Comparison of ENCODE assay signal across 1 cellular context in the genomic region with DNA sequence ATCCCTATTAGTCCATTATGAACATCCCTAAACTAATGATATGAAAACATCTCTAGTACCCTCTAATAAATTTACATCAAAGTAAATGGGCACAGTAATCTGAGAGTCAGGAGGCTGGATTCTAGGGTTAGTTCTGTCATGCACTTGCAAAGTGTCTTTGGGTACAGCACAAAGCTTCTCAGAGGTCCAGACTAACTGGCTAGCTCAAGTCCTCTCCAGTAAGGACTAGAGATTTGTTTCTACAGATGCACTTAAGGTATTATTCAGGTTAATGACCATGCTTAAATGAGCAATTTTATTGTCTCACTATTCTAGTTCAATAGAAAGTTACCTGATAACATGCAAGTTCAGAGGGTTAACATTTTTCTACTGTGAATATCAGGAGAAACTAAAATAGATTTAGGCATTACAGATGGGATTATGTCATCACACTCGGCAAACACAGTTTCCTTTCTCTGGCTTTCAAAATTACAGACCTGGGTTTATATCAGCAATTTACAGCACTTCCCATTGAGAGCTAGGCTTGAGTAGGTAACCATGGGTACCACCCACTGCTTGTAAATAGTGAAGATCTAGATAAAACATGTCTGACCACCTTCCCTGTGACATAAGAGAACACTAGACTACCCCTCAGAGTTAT.
TF ChIP-seq lines count a peak whose summit lies in the region.

No MANE protein-coding gene starts in this region.

TF ChIP-seq in GM12878, 131 proteins besides CTCF, POLR2A, EP300 and RAD21 (continued from another document):
- TF ChIP-seq FOXM1 (IDR thresholded peaks at IDR 0.05; ENCODE audit: low read depth, low read length): no peak; the same call in 1 of the 2 replicates
- TF ChIP-seq TCF7 (IDR thresholded peaks at IDR 0.05; ENCODE audit: borderline replicate concordance): no peak
- TF ChIP-seq, protein P1, sequence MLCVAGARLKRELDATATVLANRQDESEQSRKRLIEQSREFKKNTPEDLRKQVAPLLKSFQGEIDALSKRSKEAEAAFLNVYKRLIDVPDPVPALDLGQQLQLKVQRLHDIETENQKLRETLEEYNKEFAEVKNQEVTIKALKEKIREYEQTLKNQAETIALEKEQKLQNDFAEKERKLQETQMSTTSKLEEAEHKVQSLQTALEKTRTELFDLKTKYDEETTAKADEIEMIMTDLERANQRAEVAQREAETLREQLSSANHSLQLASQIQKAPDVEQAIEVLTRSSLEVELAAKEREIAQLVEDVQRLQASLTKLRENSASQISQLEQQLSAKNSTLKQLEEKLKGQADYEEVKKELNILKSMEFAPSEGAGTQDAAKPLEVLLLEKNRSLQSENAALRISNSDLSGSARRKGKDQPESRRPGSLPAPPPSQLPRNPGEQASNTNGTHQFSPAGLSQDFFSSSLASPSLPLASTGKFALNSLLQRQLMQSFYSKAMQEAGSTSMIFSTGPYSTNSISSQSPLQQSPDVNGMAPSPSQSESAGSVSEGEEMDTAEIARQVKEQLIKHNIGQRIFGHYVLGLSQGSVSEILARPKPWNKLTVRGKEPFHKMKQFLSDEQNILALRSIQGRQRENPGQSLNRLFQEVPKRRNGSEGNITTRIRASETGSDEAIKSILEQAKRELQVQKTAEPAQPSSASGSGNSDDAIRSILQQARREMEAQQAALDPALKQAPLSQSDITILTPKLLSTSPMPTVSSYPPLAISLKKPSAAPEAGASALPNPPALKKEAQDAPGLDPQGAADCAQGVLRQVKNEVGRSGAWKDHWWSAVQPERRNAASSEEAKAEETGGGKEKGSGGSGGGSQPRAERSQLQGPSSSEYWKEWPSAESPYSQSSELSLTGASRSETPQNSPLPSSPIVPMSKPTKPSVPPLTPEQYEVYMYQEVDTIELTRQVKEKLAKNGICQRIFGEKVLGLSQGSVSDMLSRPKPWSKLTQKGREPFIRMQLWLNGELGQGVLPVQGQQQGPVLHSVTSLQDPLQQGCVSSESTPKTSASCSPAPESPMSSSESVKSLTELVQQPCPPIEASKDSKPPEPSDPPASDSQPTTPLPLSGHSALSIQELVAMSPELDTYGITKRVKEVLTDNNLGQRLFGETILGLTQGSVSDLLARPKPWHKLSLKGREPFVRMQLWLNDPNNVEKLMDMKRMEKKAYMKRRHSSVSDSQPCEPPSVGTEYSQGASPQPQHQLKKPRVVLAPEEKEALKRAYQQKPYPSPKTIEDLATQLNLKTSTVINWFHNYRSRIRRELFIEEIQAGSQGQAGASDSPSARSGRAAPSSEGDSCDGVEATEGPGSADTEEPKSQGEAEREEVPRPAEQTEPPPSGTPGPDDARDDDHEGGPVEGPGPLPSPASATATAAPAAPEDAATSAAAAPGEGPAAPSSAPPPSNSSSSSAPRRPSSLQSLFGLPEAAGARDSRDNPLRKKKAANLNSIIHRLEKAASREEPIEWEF (IDR thresholded peaks at IDR 0.05; ENCODE audit: insufficient replicate concordance, low read depth, low read length): no peak
- peak; percentile 32; the same call in 1 of the 2 replicates for TF ChIP-seq RUNX3 (IDR thresholded peaks at IDR 0.05; ENCODE audit: low read length)
- no peak for TF ChIP-seq SMARCA5 (IDR thresholded peaks at IDR 0.05)
- TF ChIP-seq MEF2A (IDR thresholded peaks at IDR 0.05; ENCODE audit: insufficient read depth, low read depth, low read length): no peak
- TF ChIP-seq BCL11A (IDR thresholded peaks at IDR 0.05; ENCODE audit: low read depth, low read length): no peak
- TF ChIP-seq ZNF207 (IDR thresholded peaks at IDR 0.05; ENCODE audit: borderline replicate concordance): no peak
- TF ChIP-seq, protein P2, sequence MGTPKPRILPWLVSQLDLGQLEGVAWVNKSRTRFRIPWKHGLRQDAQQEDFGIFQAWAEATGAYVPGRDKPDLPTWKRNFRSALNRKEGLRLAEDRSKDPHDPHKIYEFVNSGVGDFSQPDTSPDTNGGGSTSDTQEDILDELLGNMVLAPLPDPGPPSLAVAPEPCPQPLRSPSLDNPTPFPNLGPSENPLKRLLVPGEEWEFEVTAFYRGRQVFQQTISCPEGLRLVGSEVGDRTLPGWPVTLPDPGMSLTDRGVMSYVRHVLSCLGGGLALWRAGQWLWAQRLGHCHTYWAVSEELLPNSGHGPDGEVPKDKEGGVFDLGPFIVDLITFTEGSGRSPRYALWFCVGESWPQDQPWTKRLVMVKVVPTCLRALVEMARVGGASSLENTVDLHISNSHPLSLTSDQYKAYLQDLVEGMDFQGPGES (IDR thresholded peaks at IDR 0.05): no peak
- TF ChIP-seq YBX1 (IDR thresholded peaks at IDR 0.05): no peak
- TF ChIP-seq NFXL1 (IDR thresholded peaks at IDR 0.05; ENCODE audit: borderline replicate concordance): no peak
- TF ChIP-seq CHD4 (IDR thresholded peaks at IDR 0.05): no peak
- peak; percentile 36; the same call in 1 of the 2 replicates for TF ChIP-seq NFIC (IDR thresholded peaks at IDR 0.05; ENCODE audit: low read depth, low read length)
- no peak for TF ChIP-seq IKZF1 (conservative IDR thresholded peaks at IDR 0.05)
- TF ChIP-seq, protein P3, sequence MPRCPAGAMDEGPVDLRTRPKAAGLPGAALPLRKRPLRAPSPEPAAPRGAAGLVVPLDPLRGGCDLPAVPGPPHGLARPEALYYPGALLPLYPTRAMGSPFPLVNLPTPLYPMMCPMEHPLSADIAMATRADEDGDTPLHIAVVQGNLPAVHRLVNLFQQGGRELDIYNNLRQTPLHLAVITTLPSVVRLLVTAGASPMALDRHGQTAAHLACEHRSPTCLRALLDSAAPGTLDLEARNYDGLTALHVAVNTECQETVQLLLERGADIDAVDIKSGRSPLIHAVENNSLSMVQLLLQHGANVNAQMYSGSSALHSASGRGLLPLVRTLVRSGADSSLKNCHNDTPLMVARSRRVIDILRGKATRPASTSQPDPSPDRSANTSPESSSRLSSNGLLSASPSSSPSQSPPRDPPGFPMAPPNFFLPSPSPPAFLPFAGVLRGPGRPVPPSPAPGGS (IDR thresholded peaks at IDR 0.05; ENCODE audit: borderline replicate concordance, insufficient read depth, low read depth, low read length, poor library complexity, severe bottlenecking): no peak
- TF ChIP-seq ETV6 (conservative IDR thresholded peaks at IDR 0.05 in 1 of 2, IDR thresholded peaks at IDR 0.05 in 1 of 2; ENCODE audit: borderline replicate concordance in 1 of 2, low read depth in 1 of 2): peak in 1 of 2 experiments; percentile 47; a peak in 1 of 4 replicates
- no peak for TF ChIP-seq ZBED1 (IDR thresholded peaks at IDR 0.05; ENCODE audit: borderline replicate concordance)
- no peak for TF ChIP-seq NFYA (IDR thresholded peaks at IDR 0.05; ENCODE audit: borderline replicate concordance, low read depth, low read length)
- no peak for TF ChIP-seq CBX3 (IDR thresholded peaks at IDR 0.05; ENCODE audit: borderline replicate concordance, low read depth)
- no peak for TF ChIP-seq ESRRA (IDR thresholded peaks at IDR 0.05; ENCODE audit: low read length)
- no peak for TF ChIP-seq POLR2AphosphoS5 (IDR thresholded peaks at IDR 0.05; ENCODE audit: low read length)
- TF ChIP-seq ZNF217 (IDR thresholded peaks at IDR 0.05): no peak
- peak; percentile 71; the same call in 1 of the 2 replicates for TF ChIP-seq BMI1 (IDR thresholded peaks at IDR 0.05; ENCODE audit: borderline replicate concordance)
- TF ChIP-seq, protein P4, sequence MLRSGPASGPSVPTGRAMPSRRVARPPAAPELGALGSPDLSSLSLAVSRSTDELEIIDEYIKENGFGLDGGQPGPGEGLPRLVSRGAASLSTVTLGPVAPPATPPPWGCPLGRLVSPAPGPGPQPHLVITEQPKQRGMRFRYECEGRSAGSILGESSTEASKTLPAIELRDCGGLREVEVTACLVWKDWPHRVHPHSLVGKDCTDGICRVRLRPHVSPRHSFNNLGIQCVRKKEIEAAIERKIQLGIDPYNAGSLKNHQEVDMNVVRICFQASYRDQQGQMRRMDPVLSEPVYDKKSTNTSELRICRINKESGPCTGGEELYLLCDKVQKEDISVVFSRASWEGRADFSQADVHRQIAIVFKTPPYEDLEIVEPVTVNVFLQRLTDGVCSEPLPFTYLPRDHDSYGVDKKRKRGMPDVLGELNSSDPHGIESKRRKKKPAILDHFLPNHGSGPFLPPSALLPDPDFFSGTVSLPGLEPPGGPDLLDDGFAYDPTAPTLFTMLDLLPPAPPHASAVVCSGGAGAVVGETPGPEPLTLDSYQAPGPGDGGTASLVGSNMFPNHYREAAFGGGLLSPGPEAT (IDR thresholded peaks at IDR 0.05; ENCODE audit: low read depth): no peak
- TF ChIP-seq MTA2 (IDR thresholded peaks at IDR 0.05; ENCODE audit: low read depth): peak; percentile 29; the same call in 1 of the 2 replicates
- peak; percentile 40; the same call in 1 of the 2 replicates for TF ChIP-seq JUNB (IDR thresholded peaks at IDR 0.05)
- no peak for TF ChIP-seq BHLHE40 (IDR thresholded peaks at IDR 0.05; ENCODE audit: borderline replicate concordance in 1 of 2, low read depth in 2 of 2, low read length in 1 of 2)
- TF ChIP-seq BRCA1 (IDR thresholded peaks at IDR 0.05; ENCODE audit: low read depth, low read length): no peak
- TF ChIP-seq RB1 (IDR thresholded peaks at IDR 0.05; ENCODE audit: borderline replicate concordance): no peak
- no peak for TF ChIP-seq RAD51 (IDR thresholded peaks at IDR 0.05)
- TF ChIP-seq CREB1 (IDR thresholded peaks at IDR 0.05; ENCODE audit: low read depth): no peak
- no peak for TF ChIP-seq STAT1 (conservative IDR thresholded peaks at IDR 0.05)
- TF ChIP-seq, protein P5, sequence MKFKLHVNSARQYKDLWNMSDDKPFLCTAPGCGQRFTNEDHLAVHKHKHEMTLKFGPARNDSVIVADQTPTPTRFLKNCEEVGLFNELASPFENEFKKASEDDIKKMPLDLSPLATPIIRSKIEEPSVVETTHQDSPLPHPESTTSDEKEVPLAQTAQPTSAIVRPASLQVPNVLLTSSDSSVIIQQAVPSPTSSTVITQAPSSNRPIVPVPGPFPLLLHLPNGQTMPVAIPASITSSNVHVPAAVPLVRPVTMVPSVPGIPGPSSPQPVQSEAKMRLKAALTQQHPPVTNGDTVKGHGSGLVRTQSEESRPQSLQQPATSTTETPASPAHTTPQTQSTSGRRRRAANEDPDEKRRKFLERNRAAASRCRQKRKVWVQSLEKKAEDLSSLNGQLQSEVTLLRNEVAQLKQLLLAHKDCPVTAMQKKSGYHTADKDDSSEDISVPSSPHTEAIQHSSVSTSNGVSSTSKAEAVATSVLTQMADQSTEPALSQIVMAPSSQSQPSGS (IDR thresholded peaks at IDR 0.05; ENCODE audit: low read length): no peak
- no peak for TF ChIP-seq HDGF (IDR thresholded peaks at IDR 0.05)
- TF ChIP-seq RELA (IDR thresholded peaks at IDR 0.05; ENCODE audit: borderline replicate concordance, partially characterized antibody): no peak
- TF ChIP-seq SMAD5 (IDR thresholded peaks at IDR 0.05; ENCODE audit: low read depth): no peak
- TF ChIP-seq RFX5 (IDR thresholded peaks at IDR 0.05; ENCODE audit: low read depth, low read length): no peak
- TF ChIP-seq SIX5 (IDR thresholded peaks at IDR 0.05; ENCODE audit: low read depth, low read length, severe bottlenecking): no peak
